In the genomic region with DNA sequence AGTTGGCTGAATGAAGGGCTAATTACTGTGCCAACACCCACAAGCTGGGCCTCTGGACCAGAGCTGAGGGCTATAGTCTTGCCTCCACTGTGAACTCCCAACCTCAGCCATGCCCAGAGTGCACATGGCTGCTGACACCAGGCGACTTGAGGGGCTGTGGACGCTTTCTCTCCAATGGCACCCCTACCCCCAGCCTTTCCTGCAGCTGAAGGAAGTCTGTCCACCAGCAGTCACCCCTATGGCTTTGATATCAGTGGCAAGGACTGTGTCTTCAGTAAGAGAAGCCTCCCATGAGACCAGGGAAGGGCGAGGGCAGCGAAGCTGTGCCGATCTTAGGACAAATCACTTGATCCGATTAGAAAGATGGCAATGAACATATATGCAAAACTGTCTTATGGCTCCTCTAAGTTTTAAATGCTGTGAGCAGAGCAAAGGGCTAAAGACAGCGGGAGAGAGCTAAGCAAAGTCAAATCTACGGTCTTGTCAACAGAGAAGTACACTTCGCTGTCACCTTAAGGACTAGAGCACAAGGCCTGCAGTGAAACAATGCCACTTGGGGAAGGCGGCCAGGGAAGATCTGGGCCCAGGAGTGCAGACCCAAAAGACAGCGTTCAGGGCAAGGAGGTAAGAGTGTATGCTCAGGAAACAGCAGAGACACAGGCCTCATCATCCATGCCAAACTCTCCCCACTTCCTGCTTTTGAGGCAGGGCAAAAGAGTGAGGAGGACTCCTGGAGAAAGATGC, we compare ENCODE assay signal across 9 cellular contexts. TPM values are rescaled to one million over a fixed set of nuclear protein-coding genes. Genes with fewer than 3 reads are reported as not detected.
DNase-seq lines count a peak whose midpoint lies in the region; ATAC-seq and TF ChIP-seq lines count a peak whose summit lies in the region.
"Had no signal": no experiment of that assay in that cellular context is flagged by ENCODE, and none has a peak within 500 bp of the region (broad histone marks: within the 10 kb centered on the region; RNA-seq: fewer than 3 reads in every experiment).

No MANE protein-coding gene starts in this region.

- H3K27ac Mint-ChIP-seq in Calu3 (ENCODE audit: unreplicated experiment) (no peak overlapping the region), neural progenitor cell (no peak overlapping the region)

- peaks cover 15% of the 10 kb centered on the region for H3F3A ChIP-seq in neural progenitor cell (ENCODE audit: low read depth)

- peaks cover 6% of the 10 kb centered on the region for H3K4me1 ChIP-seq in neural progenitor cell

- BruUV-seq in Calu3 (replicated peaks; lab: Mats Ljungman, UMichigan): TSS peak; percentile 65

- peaks cover 19% of the 10 kb centered on the region for H3K79me2 ChIP-seq in neural progenitor cell (ENCODE audit: low read depth)

- no peak overlapping the region for H2AFZ ChIP-seq in neural progenitor cell (replicated peaks)

- no peak overlapping the region for H3K9ac ChIP-seq in neural progenitor cell

- peak overlapping the region; percentile 91 for H3K4me3 ChIP-seq in MG63
- H3K4me3 ChIP-seq in choroid plexus epithelial cell (ENCODE audit: low read depth, low read length): peak overlapping the region; percentile 3
- H3K4me3 ChIP-seq in neural progenitor cell: no peak overlapping the region

- DNase-seq in Calu3 (no peak), MG63 (no peak), choroid plexus epithelial cell (ENCODE audit: low read depth) (no peak), neural progenitor cell (ENCODE audit: low spot score) (no peak), NCI-H187 (lab: John Stamatoyannopoulos, UW) (no peak)

- intact Hi-C loops in Calu3 (cut with micrococcal nuclease; ENCODE audit: unreplicated experiment): no loop called here

- H3K4me3 Mint-ChIP-seq in Calu3 (ENCODE audit: low read depth, unreplicated experiment) (peak overlapping the region; percentile 89), neural progenitor cell (peak overlapping the region; percentile 95)

- no peaks in the 10 kb centered on the region for H3K27me3 ChIP-seq in MG63
- H3K27me3 ChIP-seq in neural progenitor cell: peaks cover 20% of the 10 kb centered on the region

- H3K36me3 Mint-ChIP-seq in Calu3 (ENCODE audit: insufficient read depth, unreplicated experiment) (peaks cover 47% of the 10 kb centered on the region), neural progenitor cell (peaks cover 6% of the 10 kb centered on the region)

- no peak overlapping the region for H3K27ac ChIP-seq in neural progenitor cell

- no peaks in the 10 kb centered on the region for H3K9me3 ChIP-seq in MG63
- no peaks in the 10 kb centered on the region for H3K9me3 ChIP-seq in neural progenitor cell (ENCODE audit: low read depth)

- CTCF ChIA-PET in Calu3 (lab: Charles Lee): no interaction called here

- no peaks in the 10 kb centered on the region for H3K27me3 Mint-ChIP-seq in Calu3 (ENCODE audit: unreplicated experiment)
- H3K27me3 Mint-ChIP-seq in neural progenitor cell (ENCODE audit: insufficient read depth, low read depth): peaks cover 9% of the 10 kb centered on the region

- H3K4me1 Mint-ChIP-seq in Calu3 (ENCODE audit: low read depth, unreplicated experiment): peaks cover 9% of the 10 kb centered on the region
- peaks cover 15% of the 10 kb centered on the region for H3K4me1 Mint-ChIP-seq in neural progenitor cell

- TF ChIP-seq CTCF in Calu3 (IDR thresholded peaks at IDR 0.05; ENCODE audit: unreplicated experiment) (no peak), choroid plexus epithelial cell (conservative IDR thresholded peaks at IDR 0.05; ENCODE audit: low read depth, low read length) (no peak), neural progenitor cell (IDR thresholded peaks at IDR 0.05) (no peak)

- H3K4me2 ChIP-seq in neural progenitor cell: peak overlapping the region; percentile 95

- H3K36me3 ChIP-seq in MG63 (peaks cover 22% of the 10 kb centered on the region), neural progenitor cell (no peaks in the 10 kb centered on the region)

- H4K20me1 ChIP-seq in neural progenitor cell (ENCODE audit: low read depth): peaks cover 21% of the 10 kb centered on the region

- no peak for ATAC-seq in GM21786 (IDR thresholded peaks at IDR 0.05; ENCODE audit: unreplicated experiment)
- no peak for ATAC-seq in GM18517 (IDR thresholded peaks at IDR 0.05; ENCODE audit: unreplicated experiment)
- no peak for ATAC-seq in HG03378 (IDR thresholded peaks at IDR 0.05; ENCODE audit: unreplicated experiment)

- H3K9me3 Mint-ChIP-seq in Calu3 (ENCODE audit: low read depth, unreplicated experiment): no peaks in the 10 kb centered on the region
- H3K9me3 Mint-ChIP-seq in neural progenitor cell: no peaks in the 10 kb centered on the region

RNA-seq across cellular contexts. Expression of a gene that starts 1.6 kb away (rescaled TPM):
- total RNA-seq in Calu3 (2022): 55.4 and 61.2 TPM in 2 replicates
- total RNA-seq in MG63 (2014; rRNA removed; shearing (Covaris generic); ENCODE audit: low replicate concordance): 39.8 and 78.4 TPM in 2 replicates
- total RNA-seq in neural progenitor cell (ENCODE audit: low replicate concordance): 9.4 and 27.7 TPM in 2 replicates

RNA-seq across cellular contexts. Expression of a gene that starts 14.7 kb away (rescaled TPM):
- total RNA-seq in Calu3 (2022) (not detected in 2 replicates), neural progenitor cell (ENCODE audit: low replicate concordance) (0.06 TPM in 1 of 2 replicates, not detected in the other)
- total RNA-seq in MG63 (2014; rRNA removed; shearing (Covaris generic); ENCODE audit: low replicate concordance): not detected in 2 replicates
- total RNA-seq: RPMI7951 had no signal

RNA-seq across cellular contexts. Expression of a gene that starts 57.4 kb away (rescaled TPM):
- total RNA-seq in Calu3 (2022): not detected in 2 replicates
- not detected in 2 replicates for total RNA-seq in MG63 (2014; rRNA removed; shearing (Covaris generic); ENCODE audit: low replicate concordance)
- 0.99 and 1.1 TPM in 2 replicates for total RNA-seq in neural progenitor cell (ENCODE audit: low replicate concordance)
